Comparison of ENCODE assay signal across 8 cellular contexts in genomic region chr15:70701891-70702568, GRCh38.
DNase-seq lines count a peak whose midpoint lies in the region; ATAC-seq and TF ChIP-seq lines count a peak whose summit lies in the region.

No MANE protein-coding gene starts in this region.

- POLR2A ChIA-PET in Panc1 (lab: Charles Lee) (no interaction called here), T-cell (lab: Charles Lee) (no interaction called here)

- H3K27ac Mint-ChIP-seq in T-cell: no peak overlapping the region

- H3K27ac ChIP-seq in ACC112 (ENCODE audit: low read depth, low read length) (peak overlapping the region; percentile 78), Panc1 (ENCODE audit: low read length) (peak overlapping the region; percentile 94), esophagus muscularis mucosa (replicated peaks in 1 of 4) (peak overlapping the region; percentile 67 to 76 (median 71))

- 28% methylated on average over 9 of the region's 9 CpGs for WGBS in esophagus muscularis mucosa

- in situ Hi-C loops in Panc1 (cut with HindIII; ENCODE audit: low pct_unique_long_range_greater_than_20kb, low sequenced_read_pairs): no loop called here

- H3K79me2 ChIP-seq in ACC112 (ENCODE audit: control insufficient read depth, insufficient read depth, low read length, unreplicated experiment): peaks cover 74% of the 10 kb centered on the region

- intact Hi-C loops in Panc1 (cut with micrococcal nuclease; ENCODE audit: unreplicated experiment): no loop called here
- intact Hi-C loops in esophagus muscularis mucosa (cut with DNase I): no loop called here

- peak; percentile 88 for ATAC-seq in Panc1
- ATAC-seq in T-cell (replicated peaks in 1 of 4): no peak
- no peak for ATAC-seq in GM18517 (IDR thresholded peaks at IDR 0.05; ENCODE audit: unreplicated experiment)

- no peak for TF ChIP-seq POLR2A in esophagus muscularis mucosa (IDR thresholded peaks at IDR 0.05; ENCODE audit: low read depth)

- H3K9me3 Mint-ChIP-seq in T-cell: no peaks in the 10 kb centered on the region

- BruUV-seq in Panc1 (replicated peaks; lab: Mats Ljungman, UMichigan): no TSS peak

- H3K27me3 ChIP-seq in ACC112 (ENCODE audit: insufficient read depth, low read length) (no peaks in the 10 kb centered on the region), Panc1 (ENCODE audit: control insufficient read depth, insufficient read depth, low read length) (no peaks in the 10 kb centered on the region), esophagus muscularis mucosa (no peaks in the 10 kb centered on the region), neuron (ENCODE audit: insufficient read depth, low read length) (no peaks in the 10 kb centered on the region)

- H3K27me3 Mint-ChIP-seq in T-cell: peaks cover 32 to 40% of the 10 kb centered on the region in 2 donors

- peak overlapping the region; percentile 63 for H3K4me3 ChIP-seq in ACC112 (ENCODE audit: low read depth, low read length)
- peak overlapping the region; percentile 32 to 58 for H3K4me3 ChIP-seq in Panc1 (ENCODE audit: low read depth in 2 of 2, low read length in 2 of 2)
- peak overlapping the region; percentile 38 to 53 (median 47) for H3K4me3 ChIP-seq in esophagus muscularis mucosa
- H3K4me3 ChIP-seq in neuron (ENCODE audit: low read length): peak overlapping the region; percentile 46

- TF ChIP-seq CTCF in Panc1 (IDR thresholded peaks at IDR 0.05): no peak
- TF ChIP-seq CTCF in esophagus muscularis mucosa (IDR thresholded peaks at IDR 0.05): no peak

- H3K36me3 Mint-ChIP-seq in T-cell: no peaks in the 10 kb centered on the region

- no peak for TF ChIP-seq EP300 in esophagus muscularis mucosa (IDR thresholded peaks at IDR 0.05)

- no peaks in the 10 kb centered on the region for H3K4me1 Mint-ChIP-seq in T-cell

- peaks cover 68% of the 10 kb centered on the region for H3K4me1 ChIP-seq in ACC112 (ENCODE audit: control insufficient read depth, insufficient read depth, low read length, unreplicated experiment)
- H3K4me1 ChIP-seq in Panc1 (ENCODE audit: control insufficient read depth, insufficient read depth, low read length): peaks cover 91% of the 10 kb centered on the region
- H3K4me1 ChIP-seq in esophagus muscularis mucosa: peaks cover 54 to 55% (median 54%) of the 10 kb centered on the region in 4 donors
- peaks cover 35% of the 10 kb centered on the region for H3K4me1 ChIP-seq in neuron (ENCODE audit: insufficient read depth, low read length)

- H3K4me3 Mint-ChIP-seq in T-cell: no peak overlapping the region

- peak; percentile 75 for DNase-seq in Panc1 (ENCODE audit: low read depth, low spot score)
- DNase-seq in esophagus muscularis mucosa (ENCODE audit: extremely low spot score): no peak
- no peak for DNase-seq in T-cell
- no peak for DNase-seq in Kasumi-1 (lab: John Stamatoyannopoulos, UW)
- no peak for DNase-seq in activated CD4-positive, CD25-positive, alpha-beta regulatory T cell treated with anti-CD3 and anti-CD28 coated beads, Interleukin-2, amount 50 U/mL, for 72 hours

- H3K9me3 ChIP-seq in Panc1 (ENCODE audit: control insufficient read depth, insufficient read depth, low read depth, low read length): no peaks in the 10 kb centered on the region
- no peaks in the 10 kb centered on the region for H3K9me3 ChIP-seq in esophagus muscularis mucosa
- no peaks in the 10 kb centered on the region for H3K9me3 ChIP-seq in neuron (ENCODE audit: low read length)

- peaks cover under 1% of the 10 kb centered on the region; the same call in 1 of the 2 replicates for H3K36me3 ChIP-seq in ACC112 (ENCODE audit: insufficient read depth, low read length)
- peaks cover 4% of the 10 kb centered on the region; the same call in 1 of the 2 replicates for H3K36me3 ChIP-seq in Panc1 (ENCODE audit: control insufficient read depth, insufficient read depth, low read length)
- H3K36me3 ChIP-seq in esophagus muscularis mucosa: peaks cover 0 to 3% (median 0%) of the 10 kb centered on the region in 4 donors
- no peaks in the 10 kb centered on the region for H3K36me3 ChIP-seq in neuron (ENCODE audit: insufficient read depth, low read length)

- CTCF ChIA-PET in Panc1 (lab: Charles Lee) (no interaction called here), T-cell (lab: Charles Lee) (interaction anchor here in 1 of 2 donors (0.6 to 1.2 kb wide), 2 partner anchors 21 to 22 kb away, joined by 3 to 4 read pairs; no protein-coding TSS in a partner anchor)

- no peak overlapping the region for H2AFZ ChIP-seq in ACC112 (ENCODE audit: low read length, unreplicated experiment)
- H2AFZ ChIP-seq in neuron (ENCODE audit: low read depth, low read length): peak overlapping the region; percentile 27
